Comparison of ENCODE assay signal across 8 cellular contexts in the genomic region with DNA sequence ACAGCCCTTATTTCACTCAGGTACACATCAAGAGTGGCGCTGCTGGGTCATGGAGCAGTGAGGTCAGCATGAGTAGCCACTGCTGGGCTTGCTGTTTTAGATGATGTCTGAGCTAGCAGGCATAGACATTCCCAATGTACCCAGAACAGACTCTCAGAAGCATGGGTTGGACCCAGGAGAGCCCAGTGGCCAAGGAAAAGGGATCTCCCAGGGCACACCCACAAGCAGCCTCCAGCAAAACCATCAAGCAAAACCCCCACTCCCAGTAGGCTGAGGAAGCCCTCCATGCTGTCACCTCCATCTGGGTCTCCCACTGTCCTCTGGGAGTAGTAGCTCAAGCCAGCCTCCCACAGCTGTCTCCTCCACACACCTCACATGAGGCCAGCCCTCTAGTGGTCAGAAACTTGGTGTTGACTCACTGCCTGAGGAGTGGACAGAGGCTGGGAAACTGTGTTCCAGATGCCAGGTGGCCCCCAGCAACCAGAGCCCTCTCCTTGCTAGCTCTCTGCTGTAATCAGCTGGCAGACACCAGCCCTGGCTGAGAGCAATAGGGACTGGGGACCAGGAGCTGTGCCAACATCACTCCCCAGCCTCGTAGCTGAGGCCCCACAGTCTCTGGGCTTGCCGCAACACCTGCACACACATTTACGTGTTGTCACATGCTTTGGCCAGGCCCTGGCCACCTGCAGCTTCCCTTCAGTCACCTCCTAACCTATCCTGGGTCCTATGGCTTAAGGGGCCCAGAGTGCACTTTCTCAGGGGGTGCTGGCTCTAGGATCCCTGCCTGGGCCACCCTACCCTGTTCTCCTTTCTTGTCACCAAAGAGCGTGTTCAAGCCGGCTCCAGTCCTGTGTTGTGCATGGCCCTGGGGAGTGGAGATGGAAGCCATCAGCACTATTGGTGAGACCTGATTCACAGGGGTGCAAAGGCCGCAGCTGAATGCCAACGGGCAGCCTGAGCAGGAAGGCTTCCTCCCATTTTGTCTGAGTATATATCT. TPM values are rescaled to one million over a fixed set of nuclear protein-coding genes. Genes with fewer than 3 reads are reported as not detected.
DNase-seq lines count a peak whose midpoint lies in the region; ATAC-seq and TF ChIP-seq lines count a peak whose summit lies in the region.

No MANE protein-coding gene starts in this region.

- peaks cover 5% of the 10 kb centered on the region; the same call in 1 of the 2 replicates for H3F3A ChIP-seq in PC-9 (ENCODE audit: insufficient read depth, low read depth)

- H3K9me2 ChIP-seq in PC-9 (ENCODE audit: insufficient read depth): no peaks in the 10 kb centered on the region

- no peak overlapping the region for H2AFZ ChIP-seq in PC-9

- H3K27ac ChIP-seq in PC-9 (no peak overlapping the region), lower lobe of right lung (peak overlapping the region; percentile 98), transverse colon (peak overlapping the region; percentile 95 to 97 (median 96))

- H3K4me3 ChIP-seq in PC-9: no peak overlapping the region
- H3K4me3 ChIP-seq in choroid plexus epithelial cell (ENCODE audit: low read depth, low read length): no peak overlapping the region
- no peak overlapping the region for H3K4me3 ChIP-seq in lower lobe of right lung
- H3K4me3 ChIP-seq in transverse colon: no peak overlapping the region

- DNase-seq in DMS153 (lab: John Stamatoyannopoulos, UW): peak; percentile 58
- DNase-seq in HUDEP-2 (lab: John Stamatoyannopoulos, UW; ENCODE audit: unreplicated experiment in 76 of 76): peak in 64 of 76 experiments; percentile 13 to 87 (median 52)
- peak; percentile 59 to 76 for DNase-seq in PC-9
- DNase-seq in choroid plexus epithelial cell (ENCODE audit: low read depth): peak; percentile 88
- peak; percentile 72 for DNase-seq in lower lobe of right lung
- peak; percentile 82 for DNase-seq in transverse colon

- 70 to 100% methylated on average over 2 to 8 of the region's 8 CpGs for WGBS in transverse colon (ENCODE audit: low coverage in 1 of 2), 2 donors

- CTCF ChIA-PET in PC-9 (lab: Charles Lee): interaction anchor here (0.6 to 1.7 kb wide), 11 partner anchors 10 to 895 kb away, joined by 3 to 6 read pairs (median 4); a partner anchor contains a TSS

- TF ChIP-seq EP300 in transverse colon (IDR thresholded peaks at IDR 0.05; ENCODE audit: low read depth): no peak

- H3K4me1 ChIP-seq in PC-9 (replicated peaks; ENCODE audit: insufficient read depth): peaks cover 10% of the 10 kb centered on the region
- H3K4me1 ChIP-seq in lower lobe of right lung: peaks cover 36% of the 10 kb centered on the region
- H3K4me1 ChIP-seq in transverse colon: peaks cover 17 to 32% (median 28%) of the 10 kb centered on the region in 4 donors

- TF ChIP-seq POLR2A in transverse colon (IDR thresholded peaks at IDR 0.05): no peak

- H3K36me3 ChIP-seq in PC-9 (ENCODE audit: low read depth) (0 out of 2 replicates have a peak, but pooled peaks cover 8% of the 10 kb centered on the region), lower lobe of right lung (peaks cover 17% of the 10 kb centered on the region), transverse colon (peaks cover 0 to 7% (median 0%) of the 10 kb centered on the region in 4 donors)

- ATAC-seq in lower lobe of right lung (peak; percentile 32 to 40), HG02571 (IDR thresholded peaks at IDR 0.05; ENCODE audit: unreplicated experiment) (no peak), HG03108 (IDR thresholded peaks at IDR 0.05; ENCODE audit: unreplicated experiment) (no peak)

- no peaks in the 10 kb centered on the region for H4K20me1 ChIP-seq in PC-9 (ENCODE audit: insufficient read depth)

- peaks cover 15% of the 10 kb centered on the region for H3K79me2 ChIP-seq in PC-9 (ENCODE audit: low read depth)

- POLR2A ChIA-PET in PC-9 (lab: Charles Lee; ENCODE audit: unreplicated experiment): interaction anchor here (0.5 to 0.6 kb wide), 3 partner anchors 9 to 1122 kb away, joined by 3 to 10 read pairs (median 4); no protein-coding TSS in a partner anchor

- no peak overlapping the region for H3K4me2 ChIP-seq in PC-9

- intact Hi-C loops in PC-9 (cut with micrococcal nuclease; ENCODE audit: unreplicated experiment): no loop called here
- intact Hi-C loops in lower lobe of right lung (cut with DNase I): no loop called here
- intact Hi-C loops in transverse colon (cut with DNase I; ENCODE audit: low total_unique reads): loop anchor here (2.0 kb wide), 1 partner anchor 32 kb away; a partner anchor contains a TSS

- in situ Hi-C loops in transverse colon (cut with MboI; ENCODE audit: low pct_ligation_motif_present in 1 of 4, low pct_unique_long_range_greater_than_20kb in 1 of 4, low sequenced_read_pairs in 3 of 4): no loop called here

- H3K27me3 ChIP-seq in PC-9 (ENCODE audit: insufficient read depth, low read depth) (no peaks in the 10 kb centered on the region), lower lobe of right lung (ENCODE audit: low read depth) (no peaks in the 10 kb centered on the region), transverse colon (no peaks in the 10 kb centered on the region)

- TF ChIP-seq CTCF in PC-9 (conservative IDR thresholded peaks at IDR 0.05): peak; percentile 77
- peak; percentile 89 for TF ChIP-seq CTCF in choroid plexus epithelial cell (conservative IDR thresholded peaks at IDR 0.05; ENCODE audit: low read depth, low read length)
- peak; percentile 69 for TF ChIP-seq CTCF in lower lobe of right lung (IDR thresholded peaks at IDR 0.05)
- TF ChIP-seq CTCF in transverse colon (IDR thresholded peaks at IDR 0.05): peak; percentile 63 to 85 (median 71)

- no TSS peak for BruUV-seq in PC-9 (replicated peaks; lab: Mats Ljungman, UMichigan)

- H3K9me3 ChIP-seq in PC-9 (ENCODE audit: insufficient read depth, low read depth): no peaks in the 10 kb centered on the region
- H3K9me3 ChIP-seq in lower lobe of right lung: no peaks in the 10 kb centered on the region
- H3K9me3 ChIP-seq in transverse colon: no peaks in the 10 kb centered on the region

RNA-seq across cellular contexts. Expression of a gene that starts 1.9 kb away (rescaled TPM):
- total RNA-seq in PC-9 (2021) (18.3 and 20.0 TPM in 2 replicates), lower lobe of right lung (11.1 TPM), transverse colon (10 to 100 TPM in 3 of 4 donors, 1 to 10 TPM in 1; 9.1 to 38.5 (median 17.0) TPM)

RNA-seq across cellular contexts. Expression of a gene that starts 22.3 kb away (rescaled TPM):
- total RNA-seq in PC-9 (2021) (83.5 and 91.0 TPM in 2 replicates), lower lobe of right lung (97.7 TPM), transverse colon (10 to 100 TPM; 14.1 to 89.4 (median 39.5) TPM)

RNA-seq across cellular contexts. Expression of a gene that starts 28.2 kb away (rescaled TPM):
- total RNA-seq in PC-9 (2021) (53.6 and 61.3 TPM in 2 replicates), lower lobe of right lung (42.9 TPM), transverse colon (100 to 1,000 TPM in 1 of 4 donors, 10 to 100 TPM in 3; 70.3 to 104 (median 81.8) TPM)

RNA-seq across cellular contexts. Expression of a gene that starts 31.9 kb away (rescaled TPM):
- total RNA-seq in PC-9 (2021) (70.8 and 82.9 TPM in 2 replicates), lower lobe of right lung (76.2 TPM), transverse colon (10 to 100 TPM; 66.6 to 83.1 (median 72.8) TPM)

RNA-seq across cellular contexts. Expression of a gene that starts 37.2 kb away (rescaled TPM):
- total RNA-seq in PC-9 (2021) (2.6 and 2.7 TPM in 2 replicates), lower lobe of right lung (3.9 TPM), transverse colon (under 1 TPM in 1 of 4 donors, not detected in 3; 0.14 TPM)

Comparison
In these comparisons a context has a peak if more than half of its experiments do, and no peak if none do; other contexts are left out.
1. ATAC-seq: peak in lower lobe of right lung (2 of 2); none in HG02571 (single experiment) and HG03108 (single experiment).
2. Peak in every context shown above with its lines, with median percentiles within 50 percentile points of each other: DNase-seq and CTCF ChIP-seq.